In genomic region chr14:69819607-69820006, GRCh38 we compare ENCODE assay signal across 2 cellular contexts.
TF ChIP-seq lines count a peak whose summit lies in the region.

No MANE protein-coding gene starts in this region.

TF ChIP-seq in PFSK-1, 5 proteins besides CTCF, POLR2A, EP300 and RAD21:
- TF ChIP-seq REST (IDR thresholded peaks at IDR 0.05; ENCODE audit: insufficient read depth in 1 of 2, low read depth in 2 of 2, low read length in 2 of 2) (peak; percentile 78 to 85), FOXP2 (optimal IDR thresholded peaks at IDR 0.05; ENCODE audit: borderline replicate concordance, extremely low read depth, extremely low read length, insufficient read depth) (no peak)

TF ChIP-seq in HepG2, 621 proteins besides CTCF, POLR2A, EP300 and RAD21:
- TF ChIP-seq E2F2 (CRISPR knock-in tag; IDR thresholded peaks at IDR 0.05; ENCODE audit: borderline replicate concordance) (no peak), MED13 (CRISPR knock-in tag; IDR thresholded peaks at IDR 0.05) (no peak), ZNF160 (CRISPR knock-in tag; IDR thresholded peaks at IDR 0.05) (no peak)
- TF ChIP-seq, protein P1, sequence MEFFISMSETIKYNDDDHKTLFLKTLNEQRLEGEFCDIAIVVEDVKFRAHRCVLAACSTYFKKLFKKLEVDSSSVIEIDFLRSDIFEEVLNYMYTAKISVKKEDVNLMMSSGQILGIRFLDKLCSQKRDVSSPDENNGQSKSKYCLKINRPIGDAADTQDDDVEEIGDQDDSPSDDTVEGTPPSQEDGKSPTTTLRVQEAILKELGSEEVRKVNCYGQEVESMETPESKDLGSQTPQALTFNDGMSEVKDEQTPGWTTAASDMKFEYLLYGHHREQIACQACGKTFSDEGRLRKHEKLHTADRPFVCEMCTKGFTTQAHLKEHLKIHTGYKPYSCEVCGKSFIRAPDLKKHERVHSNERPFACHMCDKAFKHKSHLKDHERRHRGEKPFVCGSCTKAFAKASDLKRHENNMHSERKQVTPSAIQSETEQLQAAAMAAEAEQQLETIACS (CRISPR knock-in tag; IDR thresholded peaks at IDR 0.05): no peak
